ENCODE assay signal across 12 cellular contexts in the genomic region with DNA sequence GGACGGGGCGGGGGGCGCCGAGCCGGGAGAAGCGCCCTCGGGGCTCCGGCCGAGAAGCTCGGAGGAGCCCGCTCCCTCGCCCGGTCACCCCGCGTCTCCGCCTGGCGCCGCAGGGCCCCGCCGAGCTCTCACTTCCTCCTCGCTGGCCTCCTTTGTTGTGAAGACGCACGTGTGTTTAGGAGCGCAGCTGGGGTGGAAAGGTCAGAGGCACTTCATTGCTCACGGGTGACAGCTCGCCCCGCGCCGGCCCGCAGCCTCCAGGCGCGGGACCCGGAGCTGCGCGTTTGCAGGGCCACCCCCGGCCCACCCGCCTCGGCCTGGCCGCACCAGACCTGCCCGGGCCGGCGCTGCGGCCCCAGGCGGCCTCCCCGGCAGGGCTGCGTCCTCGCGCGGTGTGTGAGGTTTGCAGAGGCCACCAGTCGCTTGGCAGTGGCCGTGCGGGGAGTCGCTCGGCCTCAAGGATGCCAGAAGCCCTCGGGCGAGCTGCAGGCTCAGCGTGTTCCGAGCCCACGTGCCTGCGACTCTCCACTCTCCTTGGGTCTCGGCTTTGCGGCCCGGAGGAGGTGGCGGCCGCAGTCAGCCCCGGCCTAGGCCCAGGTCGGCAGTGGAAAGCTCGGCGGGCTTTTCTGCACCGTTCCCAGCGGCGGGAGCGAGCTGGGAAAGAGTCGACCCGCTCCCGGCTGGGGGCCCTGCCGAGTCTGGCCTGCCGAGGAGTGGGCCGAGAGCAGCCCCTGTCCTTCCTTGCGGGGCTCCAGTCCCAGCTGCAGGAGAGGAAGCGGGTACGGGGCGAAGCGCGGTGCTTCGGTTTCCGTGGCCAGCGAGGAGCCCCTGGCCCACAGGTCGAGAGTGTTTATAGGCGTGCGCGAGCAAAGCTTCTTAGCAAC. TPM values are rescaled to one million over a fixed set of nuclear protein-coding genes. Genes with fewer than 3 reads are reported as not detected.
DNase-seq lines count a peak whose midpoint lies in the region; ATAC-seq and TF ChIP-seq lines count a peak whose summit lies in the region.
"Had no signal": no experiment of that assay in that cellular context is flagged by ENCODE, and none has a peak within 500 bp of the region (broad histone marks: within the 10 kb centered on the region; RNA-seq: fewer than 3 reads in every experiment).

No MANE protein-coding gene starts in this region.

- peaks cover 5 to 14% of the 10 kb centered on the region in 2 donors for H3K36me3 ChIP-seq in aorta (ENCODE audit: control insufficient read depth in 1 of 2, insufficient read depth in 2 of 2, low read length in 1 of 2)

- TF ChIP-seq CTCF in nephron (IDR thresholded peaks at IDR 0.05; ENCODE audit: unreplicated experiment in 3 of 3): no peak

- peak; percentile 21 for DNase-seq in stimulated activated naive CD8-positive, alpha-beta T cell treated with anti-CD3 and anti-CD28 coated beads, Interleukin-15, Interleukin-2, amounts not matched to agents 100 U/mL and 50 U/mL, for 24 hours
- DNase-seq in stimulated activated naive CD8-positive, alpha-beta T cell treated with anti-CD3 and anti-CD28 coated beads, Interleukin-15, amount 100 ng/mL, for 72 hours: no peak
- no peak for DNase-seq in epithelial cell of prostate (ENCODE audit: low read depth, low spot score)
- peak; percentile 74 to 82 for DNase-seq in aorta
- DNase-seq in NCI-H1436 (lab: John Stamatoyannopoulos, UW): no peak
- DNase-seq in pons (ENCODE audit: low spot score): no peak
- DNase-seq: activated gamma-delta T cell, erythroblast, NCI-H524 treated with DMSO at 0.1 percent for 48 hours had no signal

- peak overlapping the region in 1 of 2 donors; percentile 12 for H3K27ac Mint-ChIP-seq in stimulated activated naive CD8-positive, alpha-beta T cell treated with anti-CD3 and anti-CD28 coated beads, Interleukin-15, amount 100 ng/mL, for 72 hours
- H3K27ac Mint-ChIP-seq in nephron: peak overlapping the region; percentile 58 to 84 (median 70)

- peak overlapping the region; percentile 86 to 100 for H3K4me3 ChIP-seq in aorta (ENCODE audit: low read length in 2 of 2)

- no peaks in the 10 kb centered on the region for H3K27me3 ChIP-seq in aorta (ENCODE audit: control insufficient read depth in 1 of 2, insufficient read depth in 2 of 2, low read length in 1 of 2)

- intact Hi-C loops in aorta (cut with DNase I): loop anchor here in 1 of 2 donors (5.0 kb wide), 1 partner anchor 257 kb away; no protein-coding TSS in a partner anchor

- peaks cover 93% of the 10 kb centered on the region for H3K27me3 Mint-ChIP-seq in stimulated activated naive CD8-positive, alpha-beta T cell treated with anti-CD3 and anti-CD28 coated beads, Interleukin-15, amount 100 ng/mL, for 72 hours
- H3K27me3 Mint-ChIP-seq in nephron (ENCODE audit: low read depth): peaks cover 73% of the 10 kb centered on the region

- no peaks in the 10 kb centered on the region for H3K4me1 ChIP-seq in aorta (ENCODE audit: control insufficient read depth in 1 of 2, insufficient read depth in 2 of 2, low read length in 2 of 2)

- H3K27ac ChIP-seq in epithelial cell of prostate: peak overlapping the region; percentile 92
- H3K27ac ChIP-seq in aorta (ENCODE audit: low read depth in 1 of 2, low read length in 2 of 2): peak overlapping the region; percentile 47 to 80

- H3K36me3 Mint-ChIP-seq in nephron (ENCODE audit: low read depth): peaks cover 21% of the 10 kb centered on the region

- 2 to 4% methylated on average over 90 to 92 of the region's 92 CpGs for WGBS in aorta, 2 donors

- ATAC-seq in stimulated activated naive CD8-positive, alpha-beta T cell treated with anti-CD3 and anti-CD28 coated beads, Interleukin-15, Interleukin-2, amounts not matched to agents 100 U/mL and 50 U/mL, for 24 hours: no peak
- ATAC-seq in stimulated activated naive CD8-positive, alpha-beta T cell treated with anti-CD3 and anti-CD28 coated beads, Interleukin-15, amount 100 ng/mL, for 72 hours: no peak
- ATAC-seq in aorta (ENCODE audit: low FRiP score): no peak
- ATAC-seq in GM21526 (IDR thresholded peaks at IDR 0.05; ENCODE audit: low FRiP score, unreplicated experiment): no peak

- peaks cover 25% of the 10 kb centered on the region for H3K4me1 Mint-ChIP-seq in stimulated activated naive CD8-positive, alpha-beta T cell treated with anti-CD3 and anti-CD28 coated beads, Interleukin-15, amount 100 ng/mL, for 72 hours
- H3K4me1 Mint-ChIP-seq in nephron: peaks cover 44% of the 10 kb centered on the region

- no peaks in the 10 kb centered on the region for H3K9me3 ChIP-seq in aorta (ENCODE audit: control insufficient read depth, low read length)

- H3K9me3 Mint-ChIP-seq in stimulated activated naive CD8-positive, alpha-beta T cell treated with anti-CD3 and anti-CD28 coated beads, Interleukin-15, amount 100 ng/mL, for 72 hours: no peaks in the 10 kb centered on the region
- no peaks in the 10 kb centered on the region for H3K9me3 Mint-ChIP-seq in nephron

- H3K4me3 Mint-ChIP-seq in stimulated activated naive CD8-positive, alpha-beta T cell treated with anti-CD3 and anti-CD28 coated beads, Interleukin-15, amount 100 ng/mL, for 72 hours: peak overlapping the region in 1 of 2 donors; percentile 13
- H3K4me3 Mint-ChIP-seq in nephron: peak overlapping the region; percentile 64 to 78 (median 71)
- H3K4me3 Mint-ChIP-seq: CD4-positive, alpha-beta memory T cell had no signal

RNA-seq across cellular contexts. Expression of a gene that starts 5.3 kb away (rescaled TPM):
- 100 to 1,000 TPM in 1 of 2 donors, 10 to 100 TPM in 1; 88.8 to 134 TPM for total RNA-seq in aorta
- 10 to 100 TPM; 18.5 to 52.5 TPM for polyA plus RNA-seq in aorta
- total RNA-seq: CD4-positive, alpha-beta memory T cell had no signal
- polyA plus RNA-seq: CD4-positive, alpha-beta memory T cell had no signal

Comparison
In these comparisons a context has a peak if more than half of its experiments do, and no peak if none do; other contexts are left out.
1. DNase-seq: peak in stimulated activated naive CD8-positive, alpha-beta T cell treated with anti-CD3 and anti-CD28 coated beads, Interleukin-15, Interleukin-2, amounts not matched to agents 100 U/mL and 50 U/mL, for 24 hours (single experiment) and aorta (2 of 2); none in stimulated activated naive CD8-positive, alpha-beta T cell treated with anti-CD3 and anti-CD28 coated beads, Interleukin-15, amount 100 ng/mL, for 72 hours (0 of 2), epithelial cell of prostate (single experiment), NCI-H1436 (single experiment) and pons (single experiment).